Comparison of ENCODE assay signal across 27 cellular contexts in the genomic region with DNA sequence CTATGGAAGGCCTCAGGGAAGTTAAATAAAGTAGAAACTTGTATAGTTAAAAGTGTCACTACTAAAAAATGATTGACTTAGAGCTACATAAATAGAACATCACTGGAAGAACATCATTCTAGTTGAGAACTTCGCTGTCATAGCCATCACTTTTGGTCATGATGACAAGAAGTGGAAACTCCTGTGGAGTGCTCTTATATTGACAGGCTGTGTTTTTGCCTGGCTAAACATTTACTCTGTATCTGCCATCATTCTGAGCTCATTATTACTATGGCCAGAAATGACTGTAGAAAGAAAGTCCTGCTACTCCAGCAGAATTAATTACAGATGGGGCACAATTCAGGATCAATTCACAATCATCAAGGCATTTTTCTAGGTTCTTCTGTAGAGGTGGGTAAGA.
A peak's percentile ranks its signal among the peaks of the same experiment; 100 is the strongest.
DNase-seq lines count a peak whose midpoint lies in the region; ATAC-seq and TF ChIP-seq lines count a peak whose summit lies in the region.
"Had no signal": no experiment of that assay in that cellular context is flagged by ENCODE, and none has a peak within 500 bp of the region (broad histone marks: within the 10 kb centered on the region; RNA-seq: fewer than 3 reads in every experiment).

No MANE protein-coding gene starts in this region.

- ATAC-seq in GM18505 (IDR thresholded peaks at IDR 0.05; ENCODE audit: unreplicated experiment) (peak; percentile 59), GM19452 (IDR thresholded peaks at IDR 0.05; ENCODE audit: unreplicated experiment) (peak; percentile 91), HG02610 (IDR thresholded peaks at IDR 0.05; ENCODE audit: unreplicated experiment) (peak; percentile 63), HG03196 (IDR thresholded peaks at IDR 0.05; ENCODE audit: unreplicated experiment) (peak; percentile 71), GM19035 (IDR thresholded peaks at IDR 0.05; ENCODE audit: unreplicated experiment) (no peak)
- ATAC-seq: activated naive CD8-positive, alpha-beta T cell treated with anti-CD3 and anti-CD28 coated beads, Interleukin-2, amount 50 U/mL, for 24 hours; gastrocnemius medialis; left ventricle myocardium superior; right cardiac atrium had no signal

- no peak for TF ChIP-seq CTCF in brain microvascular endothelial cell (IDR thresholded peaks at IDR 0.05; ENCODE audit: low read depth, low read length, missing control alignments)

- no peaks in the 10 kb centered on the region for H3K36me3 ChIP-seq in brain microvascular endothelial cell (replicated peaks)
- H3K36me3 ChIP-seq: breast epithelium, gastrocnemius medialis, tibial nerve had no signal

- H3K27ac ChIP-seq in brain microvascular endothelial cell: no peak overlapping the region
- H3K27ac ChIP-seq: breast epithelium, gastrocnemius medialis, tibial nerve had no signal

- DNase-seq in brain microvascular endothelial cell (no peak), SHP77 (lab: John Stamatoyannopoulos, UW) (no peak), H4 (ENCODE audit: low spot score) (no peak)
- DNase-seq: 8988T; activated naive CD8-positive, alpha-beta T cell treated with anti-CD3 and anti-CD28 coated beads, Interleukin-2, amount 50 U/mL, for 24 hours; C1 segment of cervical spinal cord; DMS 273 treated with DMSO at 0.1 percent for 48 hours; erythroblast; gastrocnemius medialis; GF-D8; HFFc6; IMR-90; left ventricle myocardium superior; MM.1S; NCI-H2029 treated with DMSO at 0.1 percent for 48 hours; NCI-H510A treated with DMSO at 0.1 percent for 48 hours; nucleus accumbens; right cardiac atrium; stimulated activated CD4-positive, alpha-beta T cell treated with anti-CD3 and anti-CD28 coated beads, Interleukin-15, amount 100 ng/mL, for 24 hours; stimulated activated naive CD4-positive, alpha-beta T cell treated with Interleukin-2 at 50 U/mL for 16 hours had no signal

- TF ChIP-seq POLR2A in GM18505 (IDR thresholded peaks at IDR 0.05; ENCODE audit: borderline replicate concordance, extremely low read depth, insufficient read depth, insufficient read length): no peak

- H3K27me3 ChIP-seq in brain microvascular endothelial cell (replicated peaks): no peaks in the 10 kb centered on the region
- H3K27me3 ChIP-seq: breast epithelium, gastrocnemius medialis, tibial nerve had no signal

- H3K4me3 ChIP-seq in brain microvascular endothelial cell (ENCODE audit: low read depth, low read length): no peak overlapping the region
- H3K4me3 ChIP-seq: breast epithelium, gastrocnemius medialis, tibial nerve had no signal

- in situ Hi-C loops in brain microvascular endothelial cell (cut with HindIII; ENCODE audit: low pct_ligation_motif_present, low sequenced_read_pairs): no loop called here
